In genomic region chr19:11576186-11576585, GRCh38 we compare ENCODE assay signal across 1 cellular context.
TF ChIP-seq lines count a peak whose summit lies in the region.

No MANE protein-coding gene starts in this region.

TF ChIP-seq in WTC11, 78 proteins besides CTCF, POLR2A, EP300 and RAD21:
- no peak for TF ChIP-seq ZNF425 (CRISPR knock-in tag; conservative IDR thresholded peaks at IDR 0.05)
